In genomic region chr18:45336431-45336830, GRCh38 we compare ENCODE assay signal across 21 cellular contexts.
DNase-seq lines count a peak whose midpoint lies in the region; FAIRE-seq and TF ChIP-seq lines count a peak whose summit lies in the region.
"Had no signal": no experiment of that assay in that cellular context is flagged by ENCODE, and none has a peak within 500 bp of the region (broad histone marks: within the 10 kb centered on the region; RNA-seq: fewer than 3 reads in every experiment).

No MANE protein-coding gene starts in this region.

- no peaks in the 10 kb centered on the region for H3K9me1 ChIP-seq in keratinocyte (ENCODE audit: control insufficient read depth, extremely low read depth, insufficient read depth, low read length)

- no peak overlapping the region for H3K4me3 ChIP-seq in mammary epithelial cell (replicated peaks in 1 of 3; ENCODE audit: insufficient read depth in 1 of 3, low read depth in 2 of 3, low read length in 3 of 3)
- no peak overlapping the region for H3K4me3 ChIP-seq in epithelial cell of esophagus (ENCODE audit: low read length)
- no peak overlapping the region for H3K4me3 ChIP-seq in keratinocyte (ENCODE audit: control insufficient read depth in 2 of 3, extremely low read depth in 1 of 3, insufficient read depth in 2 of 3, low read depth in 1 of 3, low read length in 3 of 3)
- no peak overlapping the region for H3K4me3 ChIP-seq in thyroid gland (replicated peaks in 1 of 3)
- H3K4me3 ChIP-seq: BLaER1 had no signal

- intact Hi-C loops in mammary epithelial cell (cut with micrococcal nuclease) (no loop called here), MCF 10A (cut with micrococcal nuclease) (no loop called here), thyroid gland (cut with DNase I) (no loop called here)

- H3K36me3 ChIP-seq in mammary epithelial cell (ENCODE audit: insufficient read depth, low read length) (no peaks in the 10 kb centered on the region), keratinocyte (ENCODE audit: control insufficient read depth in 2 of 2, extremely low read depth in 1 of 2, insufficient read depth in 2 of 2, low read length in 2 of 2) (no peaks in the 10 kb centered on the region), thyroid gland (no peaks in the 10 kb centered on the region)
- H3K36me3 ChIP-seq: BLaER1 had no signal

- no peaks in the 10 kb centered on the region for H3K79me2 ChIP-seq in mammary epithelial cell (ENCODE audit: insufficient read depth, low read length)
- no peaks in the 10 kb centered on the region for H3K79me2 ChIP-seq in keratinocyte (ENCODE audit: control insufficient read depth, insufficient read depth, low read length)

- H3K9ac ChIP-seq in mammary epithelial cell (ENCODE audit: insufficient read depth, low read length), result no peak overlapping the region
- no peak overlapping the region for H3K9ac ChIP-seq in keratinocyte (ENCODE audit: control insufficient read depth, extremely low read depth, insufficient read depth, low read length)
- H3K9ac ChIP-seq: BLaER1 had no signal

- no peak overlapping the region for H3K4me3 Mint-ChIP-seq in MCF 10A (ENCODE audit: unreplicated experiment)
- H3K4me3 Mint-ChIP-seq: CD14-positive monocyte; CD4-positive, alpha-beta memory T cell; H9; IgD-negative memory B cell had no signal

- H3K27ac ChIP-seq in mammary epithelial cell (ENCODE audit: insufficient read depth, low read depth, low read length) (no peak overlapping the region), keratinocyte (ENCODE audit: control insufficient read depth, insufficient read depth, low read length) (no peak overlapping the region), thyroid gland (no peak overlapping the region)
- H3K27ac ChIP-seq: BLaER1, HL-60 had no signal

- no peak overlapping the region for H3K27ac Mint-ChIP-seq in MCF 10A (ENCODE audit: low read depth, unreplicated experiment)
- H3K27ac Mint-ChIP-seq: CD4-positive, alpha-beta memory T cell; H9 had no signal

- no peaks in the 10 kb centered on the region for H3K36me3 Mint-ChIP-seq in MCF 10A (ENCODE audit: insufficient read depth, unreplicated experiment)
- H3K36me3 Mint-ChIP-seq: CD14-positive monocyte; CD4-positive, alpha-beta memory T cell had no signal

- H3K4me1 ChIP-seq in mammary epithelial cell (ENCODE audit: insufficient read depth, low read length), result peaks cover 40% of the 10 kb centered on the region
- H3K4me1 ChIP-seq in keratinocyte (ENCODE audit: control insufficient read depth, extremely low read depth, insufficient read depth, low read length), result peaks cover 35% of the 10 kb centered on the region
- no peaks in the 10 kb centered on the region for H3K4me1 ChIP-seq in thyroid gland

- no peak for TF ChIP-seq POLR2A in thyroid gland (IDR thresholded peaks at IDR 0.05)

- FAIRE-seq in keratinocyte (lab: Jason Lieb, UNC) (peak; percentile 60), GM19239 (lab: Jason Lieb, UNC) (no peak)
- FAIRE-seq: GM12892, GM18507, H1, HTR-8/SVneo had no signal

- dilution Hi-C loops in mammary epithelial cell (cut with HindIII; ENCODE audit: low sequenced_read_pairs), result no loop called here
- dilution Hi-C loops in keratinocyte (cut with MboI; ENCODE audit: extremely low pct_ligation_motif_present, low sequenced_read_pairs), result no loop called here

- H3K9me3 ChIP-seq in mammary epithelial cell (replicated peaks; ENCODE audit: insufficient read depth, low read length), result no peaks in the 10 kb centered on the region
- H3K9me3 ChIP-seq in keratinocyte (ENCODE audit: control insufficient read depth, low read depth, low read length), result no peaks in the 10 kb centered on the region
- H3K9me3 ChIP-seq in thyroid gland, result no peaks in the 10 kb centered on the region
- H3K9me3 ChIP-seq: BLaER1 had no signal

- no peaks in the 10 kb centered on the region for H3K9me3 Mint-ChIP-seq in MCF 10A (ENCODE audit: unreplicated experiment)
- H3K9me3 Mint-ChIP-seq: CD14-positive monocyte, IgD-negative memory B cell had no signal

- no peaks in the 10 kb centered on the region for H3K27me3 Mint-ChIP-seq in MCF 10A (ENCODE audit: insufficient read depth, unreplicated experiment)

- BruUV-seq in mammary epithelial cell (replicated peaks; lab: Mats Ljungman, UMichigan) (no TSS peak), MCF 10A (replicated peaks; lab: Mats Ljungman, UMichigan) (no TSS peak)

- TF ChIP-seq CTCF in mammary epithelial cell (conservative IDR thresholded peaks at IDR 0.05 in 1 of 2, IDR thresholded peaks at IDR 0.05 in 1 of 2; ENCODE audit: extremely low read depth in 1 of 2, insufficient read depth in 1 of 2, low read depth in 1 of 2, low read length in 2 of 2) (no peak), MCF 10A (IDR thresholded peaks at IDR 0.05; ENCODE audit: unreplicated experiment) (no peak), epithelial cell of esophagus (IDR thresholded peaks at IDR 0.05; ENCODE audit: insufficient read depth, low read depth, low read length, missing control alignments) (no peak), keratinocyte (optimal IDR thresholded peaks at IDR 0.05 in 1 of 3, IDR thresholded peaks at IDR 0.05 in 1 of 3, conservative IDR thresholded peaks at IDR 0.05 in 1 of 3; ENCODE audit: extremely low read depth in 1 of 3, insufficient read depth in 2 of 3, low read length in 3 of 3) (no peak), thyroid gland (IDR thresholded peaks at IDR 0.05) (no peak)

- peaks cover 23% of the 10 kb centered on the region for H3K4me1 Mint-ChIP-seq in MCF 10A (ENCODE audit: insufficient read depth, unreplicated experiment)
- H3K4me1 Mint-ChIP-seq: CD4-positive, alpha-beta memory T cell; H9 had no signal

- H2AFZ ChIP-seq in mammary epithelial cell (ENCODE audit: low read depth, low read length), result peak overlapping the region; percentile 34
- H2AFZ ChIP-seq in keratinocyte (ENCODE audit: control insufficient read depth, low read length), result no peak overlapping the region

- H3K4me2 ChIP-seq in mammary epithelial cell (ENCODE audit: insufficient read depth, low read depth, low read length), result no peak overlapping the region
- no peak overlapping the region for H3K4me2 ChIP-seq in keratinocyte (ENCODE audit: control insufficient read depth, extremely low read depth, insufficient read depth, low read depth, low read length)
- H3K4me2 ChIP-seq: BLaER1 had no signal

- H3K27me3 ChIP-seq in mammary epithelial cell (ENCODE audit: insufficient read depth, low read length) (no peaks in the 10 kb centered on the region), keratinocyte (ENCODE audit: control insufficient read depth, extremely low read depth, insufficient read depth, low read length) (no peaks in the 10 kb centered on the region), thyroid gland (no peaks in the 10 kb centered on the region)
- H3K27me3 ChIP-seq: BLaER1 had no signal

- POLR2A ChIA-PET in MCF 10A (lab: Yijun Ruan, JAX), result interaction anchor here (0.6 to 2.0 kb wide), 3 partner anchors 41 to 230 kb away, joined by 3 to 6 read pairs (median 3); no protein-coding TSS in a partner anchor

- in situ Hi-C loops in mammary epithelial cell (cut with MboI; ENCODE audit: low sequenced_read_pairs in 2 of 2), result no loop called here

- no peaks in the 10 kb centered on the region for H4K20me1 ChIP-seq in mammary epithelial cell (ENCODE audit: insufficient read depth, low read length)
- no peaks in the 10 kb centered on the region for H4K20me1 ChIP-seq in keratinocyte (ENCODE audit: control insufficient read depth, extremely low read depth, insufficient read depth, low read length)
- H4K20me1 ChIP-seq: BLaER1 had no signal

- WGBS in mammary epithelial cell (ENCODE audit: low coverage, missing lambda C conversion rate), result 79% methylated on average over 2 of the region's 2 CpGs
- WGBS in thyroid gland, 2 donors, result 70 to 78% methylated on average over 2 of the region's 2 CpGs

- no peak for DNase-seq in mammary epithelial cell
- no peak for DNase-seq in MCF 10A (ENCODE audit: unreplicated experiment)
- DNase-seq in epithelial cell of esophagus (ENCODE audit: low read depth), result peak; percentile 55
- DNase-seq in keratinocyte (ENCODE audit: low read depth, low spot score), result no peak
- no peak for DNase-seq in HuH-7.5 (ENCODE audit: low spot score)
- DNase-seq in GM19239 (ENCODE audit: insufficient read length, low spot score), result no peak
- DNase-seq in thyroid gland, result no peak
- no peak for DNase-seq in activated CD4-positive, alpha-beta T cell treated with anti-CD3 and anti-CD28 coated beads, Interleukin-2, amount 50 U/mL, for 4 hours
- DNase-seq: 8988T; CD4-positive, alpha-beta memory T cell; DMS153; GDM1 had no signal

- CTCF ChIA-PET in mammary epithelial cell (lab: Charles Lee; ENCODE audit: low non-redundant PET), result no interaction called here
- CTCF ChIA-PET in MCF 10A (lab: Yijun Ruan, JAX), result interaction anchor here (0.7 kb wide), 1 partner anchor 229 kb away, joined by 3 read pairs; no protein-coding TSS in a partner anchor
